Comparison of ENCODE assay signal across 23 cellular contexts in the genomic region with DNA sequence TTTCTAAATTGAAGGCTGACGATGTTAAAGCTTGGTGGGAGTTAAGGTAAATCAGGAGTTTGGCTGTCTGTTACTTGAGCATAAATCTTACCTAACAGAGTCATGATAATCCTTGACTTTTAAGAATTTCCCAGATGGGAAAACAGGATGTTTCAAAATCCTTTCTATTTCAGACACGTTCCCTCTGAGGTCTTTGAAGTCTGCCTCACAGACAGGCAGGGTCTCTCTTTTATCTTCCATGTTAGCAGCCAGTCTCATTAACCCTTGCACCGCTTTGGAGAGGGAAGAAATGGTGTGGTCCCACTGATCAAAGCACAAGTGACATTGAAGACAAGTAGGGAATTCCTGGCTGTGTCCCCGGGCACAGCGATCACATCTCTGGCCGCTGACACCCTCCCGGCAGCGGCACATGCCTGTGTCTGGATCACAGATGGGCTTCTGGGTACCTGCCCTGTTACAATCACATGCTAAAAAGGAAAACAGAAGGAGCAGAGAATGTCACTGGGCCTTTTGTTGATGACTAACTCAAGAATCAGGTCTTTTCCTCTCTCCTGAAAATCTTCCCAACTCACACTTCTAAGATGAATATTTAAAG. TPM values are rescaled to one million over a fixed set of nuclear protein-coding genes. Genes with fewer than 3 reads are reported as not detected.
DNase-seq lines count a peak whose midpoint lies in the region; ATAC-seq, FAIRE-seq and TF ChIP-seq lines count a peak whose summit lies in the region.
"Had no signal": no experiment of that assay in that cellular context is flagged by ENCODE, and none has a peak within 500 bp of the region (broad histone marks: within the 10 kb centered on the region; RNA-seq: fewer than 3 reads in every experiment).

No MANE protein-coding gene starts in this region.

- H3K4me2 ChIP-seq in fibroblast of lung (ENCODE audit: extremely low read depth, insufficient read depth, low read length) (no peak overlapping the region), parathyroid adenoma (ENCODE audit: low read length) (no peak overlapping the region)
- H3K4me2 ChIP-seq: BLaER1 had no signal

- peak; percentile 80 for ATAC-seq in Right ventricle myocardium superior (ENCODE audit: poor library complexity)
- no peak for ATAC-seq in SK-N-SH treated with all-trans-retinoic acid at 6 μM for 48 hours
- ATAC-seq in GM19395 (IDR thresholded peaks at IDR 0.05; ENCODE audit: unreplicated experiment) = no peak
- ATAC-seq: CD8-positive, alpha-beta T cell; PC-3 had no signal

- H3K36me3 ChIP-seq in right atrium auricular region (no peaks in the 10 kb centered on the region), fibroblast of lung (ENCODE audit: control insufficient read depth, insufficient read depth, low read length) (no peaks in the 10 kb centered on the region), parathyroid adenoma (ENCODE audit: control insufficient read depth, insufficient read depth, low read length) (no peaks in the 10 kb centered on the region), kidney (ENCODE audit: control insufficient read depth in 1 of 2, insufficient read depth in 2 of 2, low read length in 2 of 2) (no peaks in the 10 kb centered on the region)
- H3K36me3 ChIP-seq: BLaER1, SJSA1 had no signal

- H3K27me3 ChIP-seq in right atrium auricular region = no peaks in the 10 kb centered on the region
- H3K27me3 ChIP-seq in fibroblast of lung (ENCODE audit: control insufficient read depth, insufficient read depth, low read length) = no peaks in the 10 kb centered on the region
- no peaks in the 10 kb centered on the region for H3K27me3 ChIP-seq in parathyroid adenoma (ENCODE audit: control insufficient read depth, insufficient read depth, low read length)
- H3K27me3 ChIP-seq: BLaER1, SJSA1 had no signal

- no peaks in the 10 kb centered on the region for H3K4me1 ChIP-seq in right atrium auricular region
- H3K4me1 ChIP-seq in fibroblast of lung (ENCODE audit: control insufficient read depth, extremely low read depth, insufficient read depth, low read length) = no peaks in the 10 kb centered on the region
- no peaks in the 10 kb centered on the region for H3K4me1 ChIP-seq in parathyroid adenoma
- no peaks in the 10 kb centered on the region for H3K4me1 ChIP-seq in kidney (ENCODE audit: control insufficient read depth in 1 of 2, insufficient read depth in 1 of 2, low read depth in 1 of 2, low read length in 2 of 2)
- H3K4me1 ChIP-seq: SJSA1 had no signal

- no peak overlapping the region for H3K9ac ChIP-seq in fibroblast of lung (ENCODE audit: insufficient read depth, low read length)
- H3K9ac ChIP-seq in parathyroid adenoma = no peak overlapping the region
- no peak overlapping the region for H3K9ac ChIP-seq in kidney (ENCODE audit: low read length in 2 of 2)
- H3K9ac ChIP-seq: BLaER1 had no signal

- H4K20me1 ChIP-seq in fibroblast of lung (ENCODE audit: control insufficient read depth, extremely low read depth, insufficient read depth, low read length) = no peaks in the 10 kb centered on the region
- H4K20me1 ChIP-seq: BLaER1 had no signal

- intact Hi-C loops in Right ventricle myocardium superior (cut with DNase I) = no loop called here
- intact Hi-C loops in kidney (cut with DNase I) = no loop called here

- H2AFZ ChIP-seq in fibroblast of lung (ENCODE audit: low read length) (peak overlapping the region; percentile 32), parathyroid adenoma (peak overlapping the region; percentile 5)

- no peaks in the 10 kb centered on the region for H3K79me2 ChIP-seq in fibroblast of lung (ENCODE audit: control insufficient read depth, insufficient read depth, low read length)
- H3K79me2 ChIP-seq in parathyroid adenoma = no peaks in the 10 kb centered on the region

- TF ChIP-seq CTCF in right atrium auricular region (IDR thresholded peaks at IDR 0.05) (no peak), fibroblast of lung (conservative IDR thresholded peaks at IDR 0.05 in 1 of 2, IDR thresholded peaks at IDR 0.05 in 1 of 2; ENCODE audit: low read depth in 1 of 2, low read length in 2 of 2) (no peak), parathyroid adenoma (IDR thresholded peaks at IDR 0.05) (no peak), kidney (IDR thresholded peaks at IDR 0.05; ENCODE audit: borderline replicate concordance, extremely low read depth, insufficient read depth) (no peak)

- H3K4me3 ChIP-seq in right atrium auricular region (no peak overlapping the region), fibroblast of lung (replicated peaks in 1 of 4; ENCODE audit: control extremely low read depth in 1 of 4, insufficient read depth in 1 of 4, low read depth in 3 of 4, low read length in 4 of 4) (no peak overlapping the region), parathyroid adenoma (ENCODE audit: low read depth, low read length) (no peak overlapping the region), kidney (ENCODE audit: low read length in 2 of 2) (no peak overlapping the region)
- H3K4me3 ChIP-seq: BLaER1, SJSA1 had no signal

- no peak overlapping the region for H3K27ac ChIP-seq in right atrium auricular region
- no peak overlapping the region for H3K27ac ChIP-seq in fibroblast of lung (ENCODE audit: insufficient read depth, low read length)
- no peak overlapping the region for H3K27ac ChIP-seq in parathyroid adenoma
- H3K27ac ChIP-seq in kidney (ENCODE audit: low read depth in 2 of 2, low read length in 2 of 2) = no peak overlapping the region
- H3K27ac ChIP-seq: BLaER1, RWPE1, SJSA1 had no signal

- no peak for FAIRE-seq in kidney (lab: Jason Lieb, UNC)
- FAIRE-seq: A204.1, GM12891, GM18507, H54 had no signal

- DNase-seq in Right ventricle myocardium superior (no peak), right atrium auricular region (ENCODE audit: low spot score) (no peak), fibroblast of lung (ENCODE audit: low read depth in 2 of 2) (no peak), kidney (no peak), NCI-H526 (lab: John Stamatoyannopoulos, UW) (no peak)
- DNase-seq: CD8-positive, alpha-beta T cell; DMS79 treated with DMSO at 0.1 percent for 48 hours; GF-D8; HFFc6; NCI-H1417; NCI-H187 treated with DMSO at 0.1 percent for 48 hours; PC-3 had no signal

- H3K9me3 ChIP-seq in right atrium auricular region (no peaks in the 10 kb centered on the region), fibroblast of lung (ENCODE audit: control insufficient read depth, insufficient read depth, low read depth, low read length) (no peaks in the 10 kb centered on the region), parathyroid adenoma (ENCODE audit: control insufficient read depth, low read length) (no peaks in the 10 kb centered on the region), kidney (ENCODE audit: control insufficient read depth in 1 of 2, low read length in 2 of 2) (no peaks in the 10 kb centered on the region)
- H3K9me3 ChIP-seq: BLaER1, SJSA1 had no signal

TF ChIP-seq in SK-N-SH treated with all-trans-retinoic acid at 6 μM for 48 hours, 23 proteins besides CTCF, POLR2A, EP300 and RAD21:
- no peak for TF ChIP-seq GLIS3 (CRISPR knock-in tag; IDR thresholded peaks at IDR 0.05)
- peak; percentile 62; the same call in 1 of the 2 replicates for TF ChIP-seq TCF4 (CRISPR knock-in tag; IDR thresholded peaks at IDR 0.05; ENCODE audit: borderline replicate concordance)
- TF ChIP-seq RARB (CRISPR knock-in tag; IDR thresholded peaks at IDR 0.05) = no peak

RNA-seq across cellular contexts. Expression of gene LAMB1, which starts 52.7 kb away (rescaled TPM):
- total RNA-seq in Right ventricle myocardium superior (62.1 TPM), right atrium auricular region (10 to 100 TPM; 52.2 to 60.7 TPM), fibroblast of lung (440 and 516 TPM in 2 replicates), kidney (312 TPM)
- polyA plus RNA-seq in fibroblast of lung (136 and 428 TPM in 2 replicates), kidney (ENCODE audit: insufficient read depth, low read depth, low replicate concordance) (140 TPM)
- polyA plus RNA-seq in fibroblast of lung (2012) = 196 and 578 TPM in 2 replicates
- 977 and 1,802 TPM in 2 replicates for polyA minus RNA-seq in fibroblast of lung (ENCODE audit: low replicate concordance)
- total RNA-seq: CD8-positive, alpha-beta T cell had no signal
- polyA plus RNA-seq: IgD-negative memory B cell had no signal
